In genomic region chr20:18176318-18176785, GRCh38 we compare ENCODE assay signal across 1 cellular context.
A peak's percentile ranks its signal among the peaks of the same experiment; 100 is the strongest.
TF ChIP-seq lines count a peak whose summit lies in the region.

No MANE protein-coding gene starts in this region.

TF ChIP-seq in HEK293, 187 proteins besides CTCF, POLR2A, EP300 and RAD21 (continued from another document):
- no peak for TF ChIP-seq TSHZ1 (tag by site-specific recombination; IDR thresholded peaks at IDR 0.05; ENCODE audit: borderline replicate concordance)
- no peak for TF ChIP-seq ZBTB17 (tag by site-specific recombination; IDR thresholded peaks at IDR 0.05)
- no peak for TF ChIP-seq ZBTB7A (tag by site-specific recombination; IDR thresholded peaks at IDR 0.05; ENCODE audit: low read depth)
- no peak for TF ChIP-seq ZNF621 (tag by site-specific recombination; IDR thresholded peaks at IDR 0.05)
- TF ChIP-seq HIC1 (tag by site-specific recombination; IDR thresholded peaks at IDR 0.05) = no peak
- TF ChIP-seq IKZF3 (tag by site-specific recombination; IDR thresholded peaks at IDR 0.05) = no peak
- peak; percentile 63; the same call in 1 of the 2 replicates for TF ChIP-seq ZNF394 (tag by site-specific recombination; IDR thresholded peaks at IDR 0.05; ENCODE audit: borderline replicate concordance)
- 0 out of 2 replicates have a peak, but pooled peaks have one; percentile 18 for TF ChIP-seq ZFP69B (tag by site-specific recombination; IDR thresholded peaks at IDR 0.05)
- no peak for TF ChIP-seq ZNF157 (tag by site-specific recombination; IDR thresholded peaks at IDR 0.05)
- no peak for TF ChIP-seq ZNF19 (tag by site-specific recombination; IDR thresholded peaks at IDR 0.05; ENCODE audit: low read depth)
TF ChIP-seq in HEK293: peak in this region for 9.
